19 cellular contexts compared by ENCODE assay signal in the genomic region with DNA sequence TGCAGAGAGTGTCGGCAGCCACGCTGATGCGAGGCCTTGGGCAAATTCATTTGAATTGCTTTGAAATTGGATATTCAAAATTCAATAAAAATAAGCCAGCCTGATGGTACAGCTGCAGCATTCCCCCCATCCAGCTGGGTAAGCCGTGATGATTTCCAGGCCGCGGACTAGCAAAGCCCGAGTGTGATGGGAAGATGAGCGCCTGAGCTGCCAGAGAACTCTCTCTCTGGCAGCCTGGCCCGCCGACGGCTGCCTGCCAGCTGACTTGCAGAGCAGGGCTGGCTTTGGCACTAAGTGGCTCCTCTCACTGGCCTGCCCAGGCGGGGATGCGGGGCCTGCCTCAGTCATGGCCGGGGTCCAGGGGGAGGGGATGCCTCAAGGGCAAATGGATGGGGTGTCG.
DNase-seq lines count a peak whose midpoint lies in the region; ATAC-seq and TF ChIP-seq lines count a peak whose summit lies in the region.
"Had no signal": no experiment of that assay in that cellular context is flagged by ENCODE, and none has a peak within 500 bp of the region (broad histone marks: within the 10 kb centered on the region; RNA-seq: fewer than 3 reads in every experiment).

No MANE protein-coding gene starts in this region.

- peak; percentile 12 for DNase-seq in NCI-H82 (lab: John Stamatoyannopoulos, UW)
- DNase-seq in NCI-H82 treated with DMSO at 0.1 percent for 48 hours (lab: John Stamatoyannopoulos, UW; ENCODE audit: unreplicated experiment) = no peak
- peak; percentile 4 for DNase-seq in fibroblast of the conjunctiva (ENCODE audit: low read depth)
- peak; percentile 72 for DNase-seq in midbrain (lab: John Stamatoyannopoulos, UW)
- DNase-seq in upper lobe of right lung = no peak
- DNase-seq in NCI-H2107 treated with DMSO at 0.1 percent for 48 hours (lab: John Stamatoyannopoulos, UW; ENCODE audit: unreplicated experiment) = no peak
- DNase-seq in osteoblast (ENCODE audit: insufficient read length, low spot score, missing footprints) = no peak
- DNase-seq: activated CD4-positive, alpha-beta T cell treated with anti-CD3 and anti-CD28 coated beads, Interleukin-2, amount 50 U/mL, for 4 hours; DMS79; effector CD4-positive, alpha-beta T cell; foreskin keratinocyte; NCI-H2107 had no signal

- H3K4me2 ChIP-seq in osteoblast (ENCODE audit: insufficient read depth, low read length) = no peak overlapping the region
- H3K4me2 ChIP-seq: KMS-11 had no signal

- no peaks in the 10 kb centered on the region for H3K79me2 ChIP-seq in osteoblast (ENCODE audit: insufficient read depth, low read length)

- ATAC-seq in upper lobe of right lung (peak; percentile 37), GM19397 (IDR thresholded peaks at IDR 0.05; ENCODE audit: unreplicated experiment) (no peak)
- ATAC-seq: activated T-helper 17 cell treated with anti-CD3 and anti-CD28 coated beads, Interleukin-2, amount 50 U/mL, for 72 hours; foreskin keratinocyte; GM12878; Panc1 had no signal

- H3K4me1 ChIP-seq in upper lobe of right lung (no peaks in the 10 kb centered on the region), osteoblast (ENCODE audit: insufficient read depth, low read length) (no peaks in the 10 kb centered on the region)
- H3K4me1 ChIP-seq: foreskin keratinocyte had no signal

- H3K4me3 ChIP-seq in upper lobe of right lung = no peak overlapping the region
- H3K4me3 ChIP-seq in osteoblast (ENCODE audit: insufficient read depth, low read length) = no peak overlapping the region
- H3K4me3 ChIP-seq: GM12878, vagina had no signal

- intact Hi-C loops in upper lobe of right lung (cut with DNase I) = no loop called here

- H3K9me3 ChIP-seq in upper lobe of right lung = no peaks in the 10 kb centered on the region
- H3K9me3 ChIP-seq in osteoblast (ENCODE audit: low read depth, low read length) = no peaks in the 10 kb centered on the region
- H3K9me3 ChIP-seq: neutrophil, vagina had no signal

- H3K36me3 ChIP-seq in upper lobe of right lung = no peaks in the 10 kb centered on the region
- no peaks in the 10 kb centered on the region for H3K36me3 ChIP-seq in osteoblast (ENCODE audit: insufficient read depth, low read length)
- H3K36me3 ChIP-seq: neutrophil, vagina had no signal

- no peak for TF ChIP-seq CTCF in upper lobe of right lung (IDR thresholded peaks at IDR 0.05)
- no peak for TF ChIP-seq CTCF in osteoblast (IDR thresholded peaks at IDR 0.05; ENCODE audit: extremely low read depth, low read depth, low read length)

- H3K27ac ChIP-seq in upper lobe of right lung (no peak overlapping the region), osteoblast (ENCODE audit: low read depth, low read length) (no peak overlapping the region)
- H3K27ac ChIP-seq: foreskin keratinocyte, KMS-11, neutrophil, vagina had no signal

- no peaks in the 10 kb centered on the region for H3K27me3 ChIP-seq in upper lobe of right lung
- H3K27me3 ChIP-seq in osteoblast (ENCODE audit: insufficient read depth, low read length) = peaks cover 3% of the 10 kb centered on the region
- H3K27me3 ChIP-seq: foreskin keratinocyte, vagina had no signal

- H4K20me1 ChIP-seq in osteoblast (ENCODE audit: insufficient read depth, low read length) = no peaks in the 10 kb centered on the region

- H2AFZ ChIP-seq in osteoblast (ENCODE audit: low read length) = no peak overlapping the region

Comparison
In these comparisons a context has a peak if more than half of its experiments do, and no peak if none do; other contexts are left out.
1. DNase-seq: peak in NCI-H82 (single experiment), fibroblast of the conjunctiva (single experiment) and midbrain (single experiment); none in NCI-H82 treated with DMSO at 0.1 percent for 48 hours (single experiment), upper lobe of right lung (single experiment), NCI-H2107 treated with DMSO at 0.1 percent for 48 hours (single experiment) and osteoblast (single experiment).